In the genomic region with DNA sequence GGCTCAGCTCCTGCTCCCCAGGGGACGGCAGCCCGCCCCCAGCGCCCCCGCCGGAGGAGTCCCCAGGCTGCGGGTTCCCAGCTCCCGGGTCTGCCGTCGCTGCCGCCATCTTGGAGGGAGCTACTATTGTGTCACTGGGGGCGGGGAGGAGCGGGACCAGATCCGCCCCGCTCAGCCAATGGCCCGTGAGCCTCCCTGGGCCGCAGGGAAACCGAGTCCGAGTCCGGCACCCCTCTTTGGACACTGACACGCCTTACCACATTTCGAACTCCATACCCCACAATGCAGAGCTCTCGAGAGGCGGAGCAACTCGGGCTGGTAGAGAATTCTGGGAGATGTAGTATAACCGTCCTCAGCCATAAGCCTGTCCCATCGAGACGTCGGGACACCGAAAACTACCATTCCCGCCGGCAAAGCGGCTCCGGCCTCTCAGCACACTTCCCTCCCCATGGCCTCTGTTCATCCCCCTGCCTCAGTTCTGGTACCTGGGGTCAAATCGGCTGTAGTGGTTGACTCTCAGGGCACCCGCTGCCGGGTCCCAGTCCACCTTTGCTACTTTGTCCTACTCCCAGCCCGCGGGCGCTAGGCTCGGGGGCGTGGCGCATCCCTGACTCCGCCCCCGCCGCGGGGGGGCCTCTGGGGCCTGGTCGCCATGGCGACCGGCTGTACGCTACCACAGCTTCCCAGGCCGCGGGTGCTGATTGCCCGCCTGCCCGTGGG, we compare ENCODE assay signal across 1 cellular context.
TF ChIP-seq lines count a peak whose summit lies in the region.

A gene (minus strand): TSS at position 133 of the 720 bp plus-strand sequence. CDS start 24 bp downstream, at position 109.
A gene with protein sequence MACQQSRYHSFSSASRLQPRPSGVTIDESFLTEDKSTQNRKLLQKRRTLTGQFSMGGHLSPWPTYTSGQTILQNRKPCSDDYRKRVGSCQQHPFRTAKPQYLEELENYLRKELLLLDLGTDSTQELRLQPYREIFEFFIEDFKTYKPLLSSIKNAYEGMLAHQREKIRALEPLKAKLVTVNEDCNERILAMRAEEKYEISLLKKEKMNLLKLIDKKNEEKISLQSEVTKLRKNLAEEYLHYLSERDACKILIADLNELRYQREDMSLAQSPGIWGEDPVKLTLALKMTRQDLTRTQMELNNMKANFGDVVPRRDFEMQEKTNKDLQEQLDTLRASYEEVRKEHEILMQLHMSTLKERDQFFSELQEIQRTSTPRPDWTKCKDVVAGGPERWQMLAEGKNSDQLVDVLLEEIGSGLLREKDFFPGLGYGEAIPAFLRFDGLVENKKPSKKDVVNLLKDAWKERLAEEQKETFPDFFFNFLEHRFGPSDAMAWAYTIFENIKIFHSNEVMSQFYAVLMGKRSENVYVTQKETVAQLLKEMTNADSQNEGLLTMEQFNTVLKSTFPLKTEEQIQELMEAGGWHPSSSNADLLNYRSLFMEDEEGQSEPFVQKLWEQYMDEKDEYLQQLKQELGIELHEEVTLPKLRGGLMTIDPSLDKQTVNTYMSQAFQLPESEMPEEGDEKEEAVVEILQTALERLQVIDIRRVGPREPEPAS (plus strand): TSS at position 462 of the 720 bp plus-strand sequence. CDS start 261 bp downstream, outside the sequence.

TF ChIP-seq in HepG2, 621 proteins besides CTCF, POLR2A, EP300 and RAD21 (continued from another document and continues in another):
- TF ChIP-seq, protein P1, sequence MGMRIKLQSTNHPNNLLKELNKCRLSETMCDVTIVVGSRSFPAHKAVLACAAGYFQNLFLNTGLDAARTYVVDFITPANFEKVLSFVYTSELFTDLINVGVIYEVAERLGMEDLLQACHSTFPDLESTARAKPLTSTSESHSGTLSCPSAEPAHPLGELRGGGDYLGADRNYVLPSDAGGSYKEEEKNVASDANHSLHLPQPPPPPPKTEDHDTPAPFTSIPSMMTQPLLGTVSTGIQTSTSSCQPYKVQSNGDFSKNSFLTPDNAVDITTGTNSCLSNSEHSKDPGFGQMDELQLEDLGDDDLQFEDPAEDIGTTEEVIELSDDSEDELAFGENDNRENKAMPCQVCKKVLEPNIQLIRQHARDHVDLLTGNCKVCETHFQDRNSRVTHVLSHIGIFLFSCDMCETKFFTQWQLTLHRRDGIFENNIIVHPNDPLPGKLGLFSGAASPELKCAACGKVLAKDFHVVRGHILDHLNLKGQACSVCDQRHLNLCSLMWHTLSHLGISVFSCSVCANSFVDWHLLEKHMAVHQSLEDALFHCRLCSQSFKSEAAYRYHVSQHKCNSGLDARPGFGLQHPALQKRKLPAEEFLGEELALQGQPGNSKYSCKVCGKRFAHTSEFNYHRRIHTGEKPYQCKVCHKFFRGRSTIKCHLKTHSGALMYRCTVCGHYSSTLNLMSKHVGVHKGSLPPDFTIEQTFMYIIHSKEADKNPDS (CRISPR knock-in tag; IDR thresholded peaks at IDR 0.05): peak; percentile 16; the same call in 1 of the 2 replicates
- TF ChIP-seq CENPX (CRISPR knock-in tag; IDR thresholded peaks at IDR 0.05) (no peak), POGZ (CRISPR knock-in tag; IDR thresholded peaks at IDR 0.05) (no peak; the same call in 1 of the 2 replicates), MED1 (CRISPR knock-in tag; IDR thresholded peaks at IDR 0.05) (peak; percentile 48), SOX6 (IDR thresholded peaks at IDR 0.05) (no peak), SOX6 (CRISPR knock-in tag; IDR thresholded peaks at IDR 0.05) (peak; percentile 36; the same call in 1 of the 2 replicates), ZNF138 (CRISPR knock-in tag; IDR thresholded peaks at IDR 0.05; ENCODE audit: low read depth) (no peak), ZNF709 (CRISPR knock-in tag; IDR thresholded peaks at IDR 0.05) (peak; percentile 73), MAFK (conservative IDR thresholded peaks at IDR 0.05 in 1 of 2, IDR thresholded peaks at IDR 0.05 in 1 of 2; ENCODE audit: low read length in 2 of 2) (no peak), ZSCAN22 (CRISPR knock-in tag; IDR thresholded peaks at IDR 0.05) (no peak), ATF7 (IDR thresholded peaks at IDR 0.05) (no peak), ATF7 (CRISPR knock-in tag; IDR thresholded peaks at IDR 0.05) (no peak), PHF21A (CRISPR knock-in tag; IDR thresholded peaks at IDR 0.05) (0 out of 2 replicates have a peak, but pooled peaks have one; percentile 9), KLF11 (CRISPR knock-in tag; IDR thresholded peaks at IDR 0.05) (peak; percentile 67; the same call in 1 of the 2 replicates), CCAR2 (optimal IDR thresholded peaks at IDR 0.05; ENCODE audit: low read depth, low read length) (no peak), ZNF615 (CRISPR knock-in tag; IDR thresholded peaks at IDR 0.05; ENCODE audit: borderline replicate concordance) (no peak), NFE2L1 (CRISPR knock-in tag; IDR thresholded peaks at IDR 0.05; ENCODE audit: borderline replicate concordance) (no peak; the same call in 1 of the 2 replicates), ZNF644 (CRISPR knock-in tag; IDR thresholded peaks at IDR 0.05; ENCODE audit: low read depth) (no peak), HDAC2 (CRISPR knock-in tag; IDR thresholded peaks at IDR 0.05) (peak; percentile 71; the same call in 1 of the 2 replicates), FOSL1 (CRISPR knock-in tag; IDR thresholded peaks at IDR 0.05; ENCODE audit: borderline replicate concordance) (no peak), ZIK1 (CRISPR knock-in tag; IDR thresholded peaks at IDR 0.05; ENCODE audit: borderline replicate concordance, low read depth) (no peak), MTA3 (CRISPR knock-in tag; IDR thresholded peaks at IDR 0.05) (no peak), FOXP1 (IDR thresholded peaks at IDR 0.05) (no peak), FOXP1 (CRISPR knock-in tag; IDR thresholded peaks at IDR 0.05) (no peak), PPARG (CRISPR knock-in tag; conservative IDR thresholded peaks at IDR 0.05) (0 out of 2 replicates have a peak, but pooled peaks have one; percentile 17), JUN (CRISPR knock-in tag; IDR thresholded peaks at IDR 0.05) (no peak), ZNF761 (CRISPR knock-in tag; conservative IDR thresholded peaks at IDR 0.05) (0 out of 2 replicates have a peak, but pooled peaks have one; percentile 30)
- TF ChIP-seq, protein P2, sequence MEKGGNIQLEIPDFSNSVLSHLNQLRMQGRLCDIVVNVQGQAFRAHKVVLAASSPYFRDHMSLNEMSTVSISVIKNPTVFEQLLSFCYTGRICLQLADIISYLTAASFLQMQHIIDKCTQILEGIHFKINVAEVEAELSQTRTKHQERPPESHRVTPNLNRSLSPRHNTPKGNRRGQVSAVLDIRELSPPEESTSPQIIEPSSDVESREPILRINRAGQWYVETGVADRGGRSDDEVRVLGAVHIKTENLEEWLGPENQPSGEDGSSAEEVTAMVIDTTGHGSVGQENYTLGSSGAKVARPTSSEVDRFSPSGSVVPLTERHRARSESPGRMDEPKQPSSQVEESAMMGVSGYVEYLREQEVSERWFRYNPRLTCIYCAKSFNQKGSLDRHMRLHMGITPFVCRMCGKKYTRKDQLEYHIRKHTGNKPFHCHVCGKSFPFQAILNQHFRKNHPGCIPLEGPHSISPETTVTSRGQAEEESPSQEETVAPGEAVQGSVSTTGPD (CRISPR knock-in tag; IDR thresholded peaks at IDR 0.05): no peak
- TF ChIP-seq, protein P3, sequence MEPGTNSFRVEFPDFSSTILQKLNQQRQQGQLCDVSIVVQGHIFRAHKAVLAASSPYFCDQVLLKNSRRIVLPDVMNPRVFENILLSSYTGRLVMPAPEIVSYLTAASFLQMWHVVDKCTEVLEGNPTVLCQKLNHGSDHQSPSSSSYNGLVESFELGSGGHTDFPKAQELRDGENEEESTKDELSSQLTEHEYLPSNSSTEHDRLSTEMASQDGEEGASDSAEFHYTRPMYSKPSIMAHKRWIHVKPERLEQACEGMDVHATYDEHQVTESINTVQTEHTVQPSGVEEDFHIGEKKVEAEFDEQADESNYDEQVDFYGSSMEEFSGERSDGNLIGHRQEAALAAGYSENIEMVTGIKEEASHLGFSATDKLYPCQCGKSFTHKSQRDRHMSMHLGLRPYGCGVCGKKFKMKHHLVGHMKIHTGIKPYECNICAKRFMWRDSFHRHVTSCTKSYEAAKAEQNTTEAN (CRISPR knock-in tag; conservative IDR thresholded peaks at IDR 0.05): no peak
- TF ChIP-seq, protein P4, sequence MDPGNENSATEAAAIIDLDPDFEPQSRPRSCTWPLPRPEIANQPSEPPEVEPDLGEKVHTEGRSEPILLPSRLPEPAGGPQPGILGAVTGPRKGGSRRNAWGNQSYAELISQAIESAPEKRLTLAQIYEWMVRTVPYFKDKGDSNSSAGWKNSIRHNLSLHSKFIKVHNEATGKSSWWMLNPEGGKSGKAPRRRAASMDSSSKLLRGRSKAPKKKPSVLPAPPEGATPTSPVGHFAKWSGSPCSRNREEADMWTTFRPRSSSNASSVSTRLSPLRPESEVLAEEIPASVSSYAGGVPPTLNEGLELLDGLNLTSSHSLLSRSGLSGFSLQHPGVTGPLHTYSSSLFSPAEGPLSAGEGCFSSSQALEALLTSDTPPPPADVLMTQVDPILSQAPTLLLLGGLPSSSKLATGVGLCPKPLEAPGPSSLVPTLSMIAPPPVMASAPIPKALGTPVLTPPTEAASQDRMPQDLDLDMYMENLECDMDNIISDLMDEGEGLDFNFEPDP (CRISPR knock-in tag; conservative IDR thresholded peaks at IDR 0.05): no peak
- TF ChIP-seq, protein P5, sequence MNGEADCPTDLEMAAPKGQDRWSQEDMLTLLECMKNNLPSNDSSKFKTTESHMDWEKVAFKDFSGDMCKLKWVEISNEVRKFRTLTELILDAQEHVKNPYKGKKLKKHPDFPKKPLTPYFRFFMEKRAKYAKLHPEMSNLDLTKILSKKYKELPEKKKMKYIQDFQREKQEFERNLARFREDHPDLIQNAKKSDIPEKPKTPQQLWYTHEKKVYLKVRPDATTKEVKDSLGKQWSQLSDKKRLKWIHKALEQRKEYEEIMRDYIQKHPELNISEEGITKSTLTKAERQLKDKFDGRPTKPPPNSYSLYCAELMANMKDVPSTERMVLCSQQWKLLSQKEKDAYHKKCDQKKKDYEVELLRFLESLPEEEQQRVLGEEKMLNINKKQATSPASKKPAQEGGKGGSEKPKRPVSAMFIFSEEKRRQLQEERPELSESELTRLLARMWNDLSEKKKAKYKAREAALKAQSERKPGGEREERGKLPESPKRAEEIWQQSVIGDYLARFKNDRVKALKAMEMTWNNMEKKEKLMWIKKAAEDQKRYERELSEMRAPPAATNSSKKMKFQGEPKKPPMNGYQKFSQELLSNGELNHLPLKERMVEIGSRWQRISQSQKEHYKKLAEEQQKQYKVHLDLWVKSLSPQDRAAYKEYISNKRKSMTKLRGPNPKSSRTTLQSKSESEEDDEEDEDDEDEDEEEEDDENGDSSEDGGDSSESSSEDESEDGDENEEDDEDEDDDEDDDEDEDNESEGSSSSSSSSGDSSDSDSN (CRISPR knock-in tag; IDR thresholded peaks at IDR 0.05): peak; percentile 81
- TF ChIP-seq, protein P6, sequence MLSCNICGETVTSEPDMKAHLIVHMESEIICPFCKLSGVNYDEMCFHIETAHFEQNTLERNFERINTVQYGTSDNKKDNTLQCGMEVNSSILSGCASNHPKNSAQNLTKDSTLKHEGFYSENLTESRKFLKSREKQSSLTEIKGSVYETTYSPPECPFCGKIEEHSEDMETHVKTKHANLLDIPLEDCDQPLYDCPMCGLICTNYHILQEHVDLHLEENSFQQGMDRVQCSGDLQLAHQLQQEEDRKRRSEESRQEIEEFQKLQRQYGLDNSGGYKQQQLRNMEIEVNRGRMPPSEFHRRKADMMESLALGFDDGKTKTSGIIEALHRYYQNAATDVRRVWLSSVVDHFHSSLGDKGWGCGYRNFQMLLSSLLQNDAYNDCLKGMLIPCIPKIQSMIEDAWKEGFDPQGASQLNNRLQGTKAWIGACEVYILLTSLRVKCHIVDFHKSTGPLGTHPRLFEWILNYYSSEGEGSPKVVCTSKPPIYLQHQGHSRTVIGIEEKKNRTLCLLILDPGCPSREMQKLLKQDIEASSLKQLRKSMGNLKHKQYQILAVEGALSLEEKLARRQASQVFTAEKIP (CRISPR knock-in tag; IDR thresholded peaks at IDR 0.05; ENCODE audit: borderline replicate concordance): no peak
- TF ChIP-seq, protein P7, sequence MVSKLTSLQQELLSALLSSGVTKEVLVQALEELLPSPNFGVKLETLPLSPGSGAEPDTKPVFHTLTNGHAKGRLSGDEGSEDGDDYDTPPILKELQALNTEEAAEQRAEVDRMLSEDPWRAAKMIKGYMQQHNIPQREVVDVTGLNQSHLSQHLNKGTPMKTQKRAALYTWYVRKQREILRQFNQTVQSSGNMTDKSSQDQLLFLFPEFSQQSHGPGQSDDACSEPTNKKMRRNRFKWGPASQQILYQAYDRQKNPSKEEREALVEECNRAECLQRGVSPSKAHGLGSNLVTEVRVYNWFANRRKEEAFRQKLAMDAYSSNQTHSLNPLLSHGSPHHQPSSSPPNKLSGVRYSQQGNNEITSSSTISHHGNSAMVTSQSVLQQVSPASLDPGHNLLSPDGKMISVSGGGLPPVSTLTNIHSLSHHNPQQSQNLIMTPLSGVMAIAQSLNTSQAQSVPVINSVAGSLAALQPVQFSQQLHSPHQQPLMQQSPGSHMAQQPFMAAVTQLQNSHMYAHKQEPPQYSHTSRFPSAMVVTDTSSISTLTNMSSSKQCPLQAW (CRISPR knock-in tag; IDR thresholded peaks at IDR 0.05): no peak
- TF ChIP-seq, protein P8, sequence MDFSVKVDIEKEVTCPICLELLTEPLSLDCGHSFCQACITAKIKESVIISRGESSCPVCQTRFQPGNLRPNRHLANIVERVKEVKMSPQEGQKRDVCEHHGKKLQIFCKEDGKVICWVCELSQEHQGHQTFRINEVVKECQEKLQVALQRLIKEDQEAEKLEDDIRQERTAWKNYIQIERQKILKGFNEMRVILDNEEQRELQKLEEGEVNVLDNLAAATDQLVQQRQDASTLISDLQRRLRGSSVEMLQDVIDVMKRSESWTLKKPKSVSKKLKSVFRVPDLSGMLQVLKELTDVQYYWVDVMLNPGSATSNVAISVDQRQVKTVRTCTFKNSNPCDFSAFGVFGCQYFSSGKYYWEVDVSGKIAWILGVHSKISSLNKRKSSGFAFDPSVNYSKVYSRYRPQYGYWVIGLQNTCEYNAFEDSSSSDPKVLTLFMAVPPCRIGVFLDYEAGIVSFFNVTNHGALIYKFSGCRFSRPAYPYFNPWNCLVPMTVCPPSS (IDR thresholded peaks at IDR 0.05): no peak
- TF ChIP-seq, protein P9, sequence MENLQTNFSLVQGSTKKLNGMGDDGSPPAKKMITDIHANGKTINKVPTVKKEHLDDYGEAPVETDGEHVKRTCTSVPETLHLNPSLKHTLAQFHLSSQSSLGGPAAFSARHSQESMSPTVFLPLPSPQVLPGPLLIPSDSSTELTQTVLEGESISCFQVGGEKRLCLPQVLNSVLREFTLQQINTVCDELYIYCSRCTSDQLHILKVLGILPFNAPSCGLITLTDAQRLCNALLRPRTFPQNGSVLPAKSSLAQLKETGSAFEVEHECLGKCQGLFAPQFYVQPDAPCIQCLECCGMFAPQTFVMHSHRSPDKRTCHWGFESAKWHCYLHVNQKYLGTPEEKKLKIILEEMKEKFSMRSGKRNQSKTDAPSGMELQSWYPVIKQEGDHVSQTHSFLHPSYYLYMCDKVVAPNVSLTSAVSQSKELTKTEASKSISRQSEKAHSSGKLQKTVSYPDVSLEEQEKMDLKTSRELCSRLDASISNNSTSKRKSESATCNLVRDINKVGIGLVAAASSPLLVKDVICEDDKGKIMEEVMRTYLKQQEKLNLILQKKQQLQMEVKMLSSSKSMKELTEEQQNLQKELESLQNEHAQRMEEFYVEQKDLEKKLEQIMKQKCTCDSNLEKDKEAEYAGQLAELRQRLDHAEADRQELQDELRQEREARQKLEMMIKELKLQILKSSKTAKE (CRISPR knock-in tag; IDR thresholded peaks at IDR 0.05; ENCODE audit: borderline replicate concordance): no peak
- TF ChIP-seq, protein P10, sequence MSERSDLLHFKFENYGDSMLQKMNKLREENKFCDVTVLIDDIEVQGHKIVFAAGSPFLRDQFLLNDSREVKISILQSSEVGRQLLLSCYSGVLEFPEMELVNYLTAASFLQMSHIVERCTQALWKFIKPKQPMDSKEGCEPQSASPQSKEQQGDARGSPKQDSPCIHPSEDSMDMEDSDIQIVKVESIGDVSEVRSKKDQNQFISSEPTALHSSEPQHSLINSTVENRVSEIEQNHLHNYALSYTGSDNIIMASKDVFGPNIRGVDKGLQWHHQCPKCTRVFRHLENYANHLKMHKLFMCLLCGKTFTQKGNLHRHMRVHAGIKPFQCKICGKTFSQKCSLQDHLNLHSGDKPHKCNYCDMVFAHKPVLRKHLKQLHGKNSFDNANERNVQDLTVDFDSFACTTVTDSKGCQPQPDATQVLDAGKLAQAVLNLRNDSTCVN (CRISPR knock-in tag; IDR thresholded peaks at IDR 0.05; ENCODE audit: borderline replicate concordance): no peak
